10 cellular contexts compared by ENCODE assay signal in genomic region chr5:134451618-134452505, GRCh38. TPM values are rescaled to one million over a fixed set of nuclear protein-coding genes. Genes with fewer than 3 reads are reported as not detected.
DNase-seq lines count a peak whose midpoint lies in the region; ATAC-seq and TF ChIP-seq lines count a peak whose summit lies in the region.
"Had no signal": no experiment of that assay in that cellular context is flagged by ENCODE, and none has a peak within 500 bp of the region (broad histone marks: within the 10 kb centered on the region; RNA-seq: fewer than 3 reads in every experiment).

No MANE protein-coding gene starts in this region.

- DNase-seq in 8988T, result peak; percentile 47
- DNase-seq in choroid plexus epithelial cell (ENCODE audit: low read depth), result peak; percentile 88
- DNase-seq in lung (ENCODE audit: low spot score), result no peak
- DNase-seq in NCI-H128 (lab: John Stamatoyannopoulos, UW; ENCODE audit: unreplicated experiment), result no peak
- DNase-seq in T-helper 9 cell, result no peak
- DNase-seq in HuH-7 (ENCODE audit: low spot score), result no peak
- DNase-seq: AML-193, KG1 had no signal

- no peaks in the 10 kb centered on the region for H3K27me3 ChIP-seq in lung (ENCODE audit: control insufficient read depth, insufficient read depth)

- no peak for TF ChIP-seq CTCF in choroid plexus epithelial cell (conservative IDR thresholded peaks at IDR 0.05; ENCODE audit: low read depth, low read length)
- TF ChIP-seq CTCF in lung (IDR thresholded peaks at IDR 0.05; ENCODE audit: control extremely low read depth, extremely low read depth), result no peak

- no peaks in the 10 kb centered on the region for H3K36me3 ChIP-seq in lung (ENCODE audit: control insufficient read depth in 2 of 2, insufficient read depth in 2 of 2, low read length in 2 of 2)

- no peak for TF ChIP-seq EP300 in Ishikawa (IDR thresholded peaks at IDR 0.05; ENCODE audit: borderline replicate concordance)

- H3K4me3 ChIP-seq in choroid plexus epithelial cell (ENCODE audit: low read depth, low read length), result no peak overlapping the region
- no peak overlapping the region for H3K4me3 ChIP-seq in lung

- no peak for TF ChIP-seq RAD21 in Ishikawa (IDR thresholded peaks at IDR 0.05; ENCODE audit: low read depth)

- H3K27ac ChIP-seq in lung (ENCODE audit: low read depth in 1 of 2, low read length in 1 of 2), result no peak overlapping the region

- ATAC-seq in lung (ENCODE audit: insufficient read depth, low FRiP score) (peak; percentile 58), HG03135 (IDR thresholded peaks at IDR 0.05; ENCODE audit: unreplicated experiment) (no peak)

- H3K4me1 ChIP-seq in lung (ENCODE audit: control insufficient read depth in 2 of 2, insufficient read depth in 2 of 2, low read length in 2 of 2), result peaks cover 0 to 2% of the 10 kb centered on the region in 2 donors

- H3K9me3 ChIP-seq in lung (ENCODE audit: control insufficient read depth in 2 of 2, insufficient read depth in 1 of 2, low read length in 1 of 2), result peaks cover 0 to 2% of the 10 kb centered on the region in 2 donors

- WGBS in lung, 2 donors, result 87 to 90% methylated on average over 3 of the region's 3 CpGs

TF ChIP-seq in Ishikawa, 13 proteins besides CTCF, POLR2A, EP300 and RAD21:
- TF ChIP-seq NFIC (IDR thresholded peaks at IDR 0.05), result peak; percentile 43; the same call in 1 of the 2 replicates
- no peak for TF ChIP-seq YY1 (IDR thresholded peaks at IDR 0.05; ENCODE audit: low read depth)

RNA-seq across cellular contexts. Expression of gene CDKN2AIPNL, which starts 40.2 kb away (rescaled TPM):
- 10 to 100 TPM; 10.9 to 22.1 TPM for total RNA-seq in lung
- polyA plus RNA-seq in lung, result 10 to 100 TPM; 16.0 to 43.2 TPM

Comparison
In these comparisons a context has a peak if more than half of its experiments do, and no peak if none do; other contexts are left out.
1. DNase-seq: peak in 8988T (single experiment) and choroid plexus epithelial cell (single experiment); none in lung (single experiment), NCI-H128 (single experiment), T-helper 9 cell (single experiment) and HuH-7 (single experiment).